1 cellular context compared by ENCODE assay signal in the genomic region with DNA sequence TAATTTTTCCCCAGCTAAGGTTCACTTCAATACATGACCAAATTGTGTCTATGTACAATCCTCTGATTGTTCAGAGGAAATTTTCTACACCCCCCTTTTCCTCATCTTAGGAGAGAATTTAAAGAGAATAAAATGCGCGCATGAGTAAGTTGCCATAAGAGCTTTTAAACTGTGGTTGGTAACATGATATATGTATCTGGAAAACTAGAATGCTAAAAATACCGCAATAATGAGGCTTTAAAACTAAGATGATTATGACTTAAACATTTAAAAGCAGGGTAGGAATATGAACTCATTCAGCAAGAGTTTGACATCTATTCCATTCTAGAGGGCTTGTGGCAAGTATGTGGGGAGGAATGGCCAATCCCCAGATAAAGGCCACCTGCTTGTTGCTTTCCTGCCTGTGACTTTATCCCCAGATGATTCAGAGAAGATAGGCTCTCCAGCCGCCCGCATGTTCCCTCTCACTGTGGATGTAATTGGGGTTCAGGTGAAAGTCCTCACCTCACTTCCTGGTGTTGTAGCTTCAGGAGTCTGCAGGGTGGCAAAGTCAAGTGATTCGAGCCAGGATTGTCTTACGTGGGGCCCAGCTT.
TF ChIP-seq lines count a peak whose summit lies in the region.

No MANE protein-coding gene starts in this region.

TF ChIP-seq in WTC11, 78 proteins besides CTCF, POLR2A, EP300 and RAD21:
- TF ChIP-seq, protein P1, sequence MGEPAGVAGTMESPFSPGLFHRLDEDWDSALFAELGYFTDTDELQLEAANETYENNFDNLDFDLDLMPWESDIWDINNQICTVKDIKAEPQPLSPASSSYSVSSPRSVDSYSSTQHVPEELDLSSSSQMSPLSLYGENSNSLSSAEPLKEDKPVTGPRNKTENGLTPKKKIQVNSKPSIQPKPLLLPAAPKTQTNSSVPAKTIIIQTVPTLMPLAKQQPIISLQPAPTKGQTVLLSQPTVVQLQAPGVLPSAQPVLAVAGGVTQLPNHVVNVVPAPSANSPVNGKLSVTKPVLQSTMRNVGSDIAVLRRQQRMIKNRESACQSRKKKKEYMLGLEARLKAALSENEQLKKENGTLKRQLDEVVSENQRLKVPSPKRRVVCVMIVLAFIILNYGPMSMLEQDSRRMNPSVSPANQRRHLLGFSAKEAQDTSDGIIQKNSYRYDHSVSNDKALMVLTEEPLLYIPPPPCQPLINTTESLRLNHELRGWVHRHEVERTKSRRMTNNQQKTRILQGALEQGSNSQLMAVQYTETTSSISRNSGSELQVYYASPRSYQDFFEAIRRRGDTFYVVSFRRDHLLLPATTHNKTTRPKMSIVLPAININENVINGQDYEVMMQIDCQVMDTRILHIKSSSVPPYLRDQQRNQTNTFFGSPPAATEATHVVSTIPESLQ (CRISPR knock-in tag; IDR thresholded peaks at IDR 0.05) = no peak
- TF ChIP-seq GTF2I (CRISPR knock-in tag; conservative IDR thresholded peaks at IDR 0.05) (no peak), ZNF219 (CRISPR knock-in tag; IDR thresholded peaks at IDR 0.05; ENCODE audit: borderline replicate concordance) (no peak), MXD4 (CRISPR knock-in tag; IDR thresholded peaks at IDR 0.05; ENCODE audit: borderline replicate concordance) (no peak)
- TF ChIP-seq, protein P2, sequence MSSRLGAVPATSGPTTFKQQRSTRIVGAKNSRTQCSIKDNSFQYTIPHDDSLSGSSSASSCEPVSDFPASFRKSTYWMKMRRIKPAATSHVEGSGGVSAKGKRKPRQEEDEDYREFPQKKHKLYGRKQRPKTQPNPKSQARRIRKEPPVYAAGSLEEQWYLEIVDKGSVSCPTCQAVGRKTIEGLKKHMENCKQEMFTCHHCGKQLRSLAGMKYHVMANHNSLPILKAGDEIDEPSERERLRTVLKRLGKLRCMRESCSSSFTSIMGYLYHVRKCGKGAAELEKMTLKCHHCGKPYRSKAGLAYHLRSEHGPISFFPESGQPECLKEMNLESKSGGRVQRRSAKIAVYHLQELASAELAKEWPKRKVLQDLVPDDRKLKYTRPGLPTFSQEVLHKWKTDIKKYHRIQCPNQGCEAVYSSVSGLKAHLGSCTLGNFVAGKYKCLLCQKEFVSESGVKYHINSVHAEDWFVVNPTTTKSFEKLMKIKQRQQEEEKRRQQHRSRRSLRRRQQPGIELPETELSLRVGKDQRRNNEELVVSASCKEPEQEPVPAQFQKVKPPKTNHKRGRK (CRISPR knock-in tag; IDR thresholded peaks at IDR 0.05; ENCODE audit: borderline replicate concordance) = no peak
- TF ChIP-seq, protein P3, sequence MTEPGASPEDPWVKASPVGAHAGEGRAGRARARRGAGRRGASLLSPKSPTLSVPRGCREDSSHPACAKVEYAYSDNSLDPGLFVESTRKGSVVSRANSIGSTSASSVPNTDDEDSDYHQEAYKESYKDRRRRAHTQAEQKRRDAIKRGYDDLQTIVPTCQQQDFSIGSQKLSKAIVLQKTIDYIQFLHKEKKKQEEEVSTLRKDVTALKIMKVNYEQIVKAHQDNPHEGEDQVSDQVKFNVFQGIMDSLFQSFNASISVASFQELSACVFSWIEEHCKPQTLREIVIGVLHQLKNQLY (CRISPR knock-in tag; IDR thresholded peaks at IDR 0.05) = no peak
